Comparison of ENCODE assay signal across 1 cellular context in the genomic region with DNA sequence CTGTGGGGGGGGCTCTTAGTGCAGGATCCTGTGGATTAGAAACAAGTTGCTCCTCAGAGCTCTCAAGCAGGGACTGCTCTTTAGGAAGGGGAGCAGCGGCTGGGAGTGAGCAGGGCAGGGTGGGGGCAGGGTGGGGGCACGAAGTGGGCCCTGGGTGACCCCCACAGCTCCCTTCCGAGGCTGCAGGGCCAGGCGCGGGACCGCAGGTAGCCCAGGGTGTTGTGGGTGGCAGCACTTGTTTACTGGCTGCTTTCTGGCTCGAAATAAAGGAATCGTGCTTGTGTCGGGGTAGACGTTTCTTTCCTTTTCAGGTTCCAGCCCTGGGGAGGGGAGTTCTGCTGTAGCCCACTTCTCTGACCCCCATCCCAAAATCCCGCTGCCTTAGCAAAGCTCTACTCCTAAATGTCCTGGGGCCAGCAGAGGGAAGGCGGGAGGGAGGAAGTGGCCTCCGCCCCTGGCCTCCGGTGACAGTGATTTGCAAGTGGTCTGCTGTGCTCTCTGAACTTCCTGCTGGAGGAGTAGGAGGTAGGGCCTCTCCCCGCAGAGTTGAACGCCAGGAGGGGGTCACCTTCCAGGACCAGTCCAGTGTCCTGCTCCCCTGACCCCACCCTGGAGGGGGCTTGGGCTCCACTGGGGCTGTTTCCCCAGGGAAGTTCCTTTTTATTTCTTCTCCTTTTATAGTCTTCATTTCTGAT.
TF ChIP-seq lines count a peak whose summit lies in the region.

No MANE protein-coding gene starts in this region.

TF ChIP-seq in HepG2, 621 proteins besides CTCF, POLR2A, EP300 and RAD21 (continued from another document):
- TF ChIP-seq, protein P1, sequence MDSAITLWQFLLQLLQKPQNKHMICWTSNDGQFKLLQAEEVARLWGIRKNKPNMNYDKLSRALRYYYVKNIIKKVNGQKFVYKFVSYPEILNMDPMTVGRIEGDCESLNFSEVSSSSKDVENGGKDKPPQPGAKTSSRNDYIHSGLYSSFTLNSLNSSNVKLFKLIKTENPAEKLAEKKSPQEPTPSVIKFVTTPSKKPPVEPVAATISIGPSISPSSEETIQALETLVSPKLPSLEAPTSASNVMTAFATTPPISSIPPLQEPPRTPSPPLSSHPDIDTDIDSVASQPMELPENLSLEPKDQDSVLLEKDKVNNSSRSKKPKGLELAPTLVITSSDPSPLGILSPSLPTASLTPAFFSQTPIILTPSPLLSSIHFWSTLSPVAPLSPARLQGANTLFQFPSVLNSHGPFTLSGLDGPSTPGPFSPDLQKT (CRISPR knock-in tag; IDR thresholded peaks at IDR 0.05; ENCODE audit: borderline replicate concordance), result no peak
- TF ChIP-seq, protein P2, sequence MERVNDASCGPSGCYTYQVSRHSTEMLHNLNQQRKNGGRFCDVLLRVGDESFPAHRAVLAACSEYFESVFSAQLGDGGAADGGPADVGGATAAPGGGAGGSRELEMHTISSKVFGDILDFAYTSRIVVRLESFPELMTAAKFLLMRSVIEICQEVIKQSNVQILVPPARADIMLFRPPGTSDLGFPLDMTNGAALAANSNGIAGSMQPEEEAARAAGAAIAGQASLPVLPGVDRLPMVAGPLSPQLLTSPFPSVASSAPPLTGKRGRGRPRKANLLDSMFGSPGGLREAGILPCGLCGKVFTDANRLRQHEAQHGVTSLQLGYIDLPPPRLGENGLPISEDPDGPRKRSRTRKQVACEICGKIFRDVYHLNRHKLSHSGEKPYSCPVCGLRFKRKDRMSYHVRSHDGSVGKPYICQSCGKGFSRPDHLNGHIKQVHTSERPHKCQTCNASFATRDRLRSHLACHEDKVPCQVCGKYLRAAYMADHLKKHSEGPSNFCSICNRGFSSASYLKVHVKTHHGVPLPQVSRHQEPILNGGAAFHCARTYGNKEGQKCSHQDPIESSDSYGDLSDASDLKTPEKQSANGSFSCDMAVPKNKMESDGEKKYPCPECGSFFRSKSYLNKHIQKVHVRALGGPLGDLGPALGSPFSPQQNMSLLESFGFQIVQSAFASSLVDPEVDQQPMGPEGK (CRISPR knock-in tag; IDR thresholded peaks at IDR 0.05), result peak; percentile 37
- no peak for TF ChIP-seq HDAC1 (CRISPR knock-in tag; IDR thresholded peaks at IDR 0.05)
- TF ChIP-seq HOXD1 (CRISPR knock-in tag; IDR thresholded peaks at IDR 0.05), result 0 out of 2 replicates have a peak, but pooled peaks have one; percentile 27
- TF ChIP-seq, protein P3, sequence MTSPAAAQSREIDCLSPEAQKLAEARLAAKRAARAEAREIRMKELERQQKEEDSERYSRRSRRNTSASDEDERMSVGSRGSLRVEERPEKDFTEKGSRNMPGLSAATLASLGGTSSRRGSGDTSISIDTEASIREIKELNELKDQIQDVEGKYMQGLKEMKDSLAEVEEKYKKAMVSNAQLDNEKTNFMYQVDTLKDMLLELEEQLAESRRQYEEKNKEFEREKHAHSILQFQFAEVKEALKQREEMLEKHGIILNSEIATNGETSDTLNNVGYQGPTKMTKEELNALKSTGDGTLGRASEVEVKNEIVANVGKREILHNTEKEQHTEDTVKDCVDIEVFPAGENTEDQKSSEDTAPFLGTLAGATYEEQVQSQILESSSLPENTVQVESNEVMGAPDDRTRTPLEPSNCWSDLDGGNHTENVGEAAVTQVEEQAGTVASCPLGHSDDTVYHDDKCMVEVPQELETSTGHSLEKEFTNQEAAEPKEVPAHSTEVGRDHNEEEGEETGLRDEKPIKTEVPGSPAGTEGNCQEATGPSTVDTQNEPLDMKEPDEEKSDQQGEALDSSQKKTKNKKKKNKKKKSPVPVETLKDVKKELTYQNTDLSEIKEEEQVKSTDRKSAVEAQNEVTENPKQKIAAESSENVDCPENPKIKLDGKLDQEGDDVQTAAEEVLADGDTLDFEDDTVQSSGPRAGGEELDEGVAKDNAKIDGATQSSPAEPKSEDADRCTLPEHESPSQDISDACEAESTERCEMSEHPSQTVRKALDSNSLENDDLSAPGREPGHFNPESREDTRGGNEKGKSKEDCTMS (CRISPR knock-in tag; conservative IDR thresholded peaks at IDR 0.05), result no peak
- TF ChIP-seq MED8 (CRISPR knock-in tag; IDR thresholded peaks at IDR 0.05; ENCODE audit: insufficient replicate concordance), result no peak
- no peak for TF ChIP-seq RFX1 (IDR thresholded peaks at IDR 0.05)
- TF ChIP-seq, protein P4, sequence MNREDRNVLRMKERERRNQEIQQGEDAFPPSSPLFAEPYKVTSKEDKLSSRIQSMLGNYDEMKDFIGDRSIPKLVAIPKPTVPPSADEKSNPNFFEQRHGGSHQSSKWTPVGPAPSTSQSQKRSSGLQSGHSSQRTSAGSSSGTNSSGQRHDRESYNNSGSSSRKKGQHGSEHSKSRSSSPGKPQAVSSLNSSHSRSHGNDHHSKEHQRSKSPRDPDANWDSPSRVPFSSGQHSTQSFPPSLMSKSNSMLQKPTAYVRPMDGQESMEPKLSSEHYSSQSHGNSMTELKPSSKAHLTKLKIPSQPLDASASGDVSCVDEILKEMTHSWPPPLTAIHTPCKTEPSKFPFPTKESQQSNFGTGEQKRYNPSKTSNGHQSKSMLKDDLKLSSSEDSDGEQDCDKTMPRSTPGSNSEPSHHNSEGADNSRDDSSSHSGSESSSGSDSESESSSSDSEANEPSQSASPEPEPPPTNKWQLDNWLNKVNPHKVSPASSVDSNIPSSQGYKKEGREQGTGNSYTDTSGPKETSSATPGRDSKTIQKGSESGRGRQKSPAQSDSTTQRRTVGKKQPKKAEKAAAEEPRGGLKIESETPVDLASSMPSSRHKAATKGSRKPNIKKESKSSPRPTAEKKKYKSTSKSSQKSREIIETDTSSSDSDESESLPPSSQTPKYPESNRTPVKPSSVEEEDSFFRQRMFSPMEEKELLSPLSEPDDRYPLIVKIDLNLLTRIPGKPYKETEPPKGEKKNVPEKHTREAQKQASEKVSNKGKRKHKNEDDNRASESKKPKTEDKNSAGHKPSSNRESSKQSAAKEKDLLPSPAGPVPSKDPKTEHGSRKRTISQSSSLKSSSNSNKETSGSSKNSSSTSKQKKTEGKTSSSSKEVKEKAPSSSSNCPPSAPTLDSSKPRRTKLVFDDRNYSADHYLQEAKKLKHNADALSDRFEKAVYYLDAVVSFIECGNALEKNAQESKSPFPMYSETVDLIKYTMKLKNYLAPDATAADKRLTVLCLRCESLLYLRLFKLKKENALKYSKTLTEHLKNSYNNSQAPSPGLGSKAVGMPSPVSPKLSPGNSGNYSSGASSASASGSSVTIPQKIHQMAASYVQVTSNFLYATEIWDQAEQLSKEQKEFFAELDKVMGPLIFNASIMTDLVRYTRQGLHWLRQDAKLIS (CRISPR knock-in tag; IDR thresholded peaks at IDR 0.05), result no peak
